1 cellular context compared by ENCODE assay signal in genomic region chr12:64450057-64450640, GRCh38.
TF ChIP-seq lines count a peak whose summit lies in the region.

No MANE protein-coding gene starts in this region.

TF ChIP-seq in K562, 482 proteins besides CTCF, POLR2A, EP300 and RAD21:
- peak; percentile 40; the same call in 1 of the 2 replicates for TF ChIP-seq ZNF384 (IDR thresholded peaks at IDR 0.05; ENCODE audit: low read depth, low read length)
- TF ChIP-seq, protein P1, sequence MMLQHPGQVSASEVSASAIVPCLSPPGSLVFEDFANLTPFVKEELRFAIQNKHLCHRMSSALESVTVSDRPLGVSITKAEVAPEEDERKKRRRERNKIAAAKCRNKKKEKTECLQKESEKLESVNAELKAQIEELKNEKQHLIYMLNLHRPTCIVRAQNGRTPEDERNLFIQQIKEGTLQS (IDR thresholded peaks at IDR 0.05) = peak; percentile 54
- TF ChIP-seq, protein P1 (CRISPR knock-in tag; conservative IDR thresholded peaks at IDR 0.05) = no peak
- TF ChIP-seq POLR2B (IDR thresholded peaks at IDR 0.05; ENCODE audit: low read depth, partially characterized antibody) = peak; percentile 32
- TF ChIP-seq SRSF9 (IDR thresholded peaks at IDR 0.05; ENCODE audit: borderline replicate concordance, low read depth, low read length) = no peak
- peak; percentile 71 for TF ChIP-seq ATF7 (IDR thresholded peaks at IDR 0.05)
- TF ChIP-seq SRF (CRISPR knock-in tag; IDR thresholded peaks at IDR 0.05) = peak in 1 of 2 experiments; percentile 81; a peak in 2 of 4 replicates
- peak; percentile 61; the same call in 1 of the 2 replicates for TF ChIP-seq ZEB2 (IDR thresholded peaks at IDR 0.05)
- no peak for TF ChIP-seq BCOR (IDR thresholded peaks at IDR 0.05)
- TF ChIP-seq, protein P2, sequence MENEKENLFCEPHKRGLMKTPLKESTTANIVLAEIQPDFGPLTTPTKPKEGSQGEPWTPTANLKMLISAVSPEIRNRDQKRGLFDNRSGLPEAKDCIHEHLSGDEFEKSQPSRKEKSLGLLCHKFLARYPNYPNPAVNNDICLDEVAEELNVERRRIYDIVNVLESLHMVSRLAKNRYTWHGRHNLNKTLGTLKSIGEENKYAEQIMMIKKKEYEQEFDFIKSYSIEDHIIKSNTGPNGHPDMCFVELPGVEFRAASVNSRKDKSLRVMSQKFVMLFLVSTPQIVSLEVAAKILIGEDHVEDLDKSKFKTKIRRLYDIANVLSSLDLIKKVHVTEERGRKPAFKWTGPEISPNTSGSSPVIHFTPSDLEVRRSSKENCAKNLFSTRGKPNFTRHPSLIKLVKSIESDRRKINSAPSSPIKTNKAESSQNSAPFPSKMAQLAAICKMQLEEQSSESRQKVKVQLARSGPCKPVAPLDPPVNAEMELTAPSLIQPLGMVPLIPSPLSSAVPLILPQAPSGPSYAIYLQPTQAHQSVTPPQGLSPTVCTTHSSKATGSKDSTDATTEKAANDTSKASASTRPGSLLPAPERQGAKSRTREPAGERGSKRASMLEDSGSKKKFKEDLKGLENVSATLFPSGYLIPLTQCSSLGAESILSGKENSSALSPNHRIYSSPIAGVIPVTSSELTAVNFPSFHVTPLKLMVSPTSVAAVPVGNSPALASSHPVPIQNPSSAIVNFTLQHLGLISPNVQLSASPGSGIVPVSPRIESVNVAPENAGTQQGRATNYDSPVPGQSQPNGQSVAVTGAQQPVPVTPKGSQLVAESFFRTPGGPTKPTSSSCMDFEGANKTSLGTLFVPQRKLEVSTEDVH (IDR thresholded peaks at IDR 0.05; ENCODE audit: low read depth, partially characterized antibody) = peak; percentile 33
